ENCODE assay signal across 25 cellular contexts in genomic region chr22:48476599-48476998, GRCh38.
"Had no signal": no experiment of that assay in that cellular context is flagged by ENCODE, and none has a peak within 500 bp of the region (broad histone marks: within the 10 kb centered on the region; RNA-seq: fewer than 3 reads in every experiment).

No MANE protein-coding gene starts in this region.

- H3K4me3 Mint-ChIP-seq: activated CD4-positive, alpha-beta T cell treated with anti-CD3 and anti-CD28 coated beads for 36 hours; activated CD8-positive, alpha-beta memory T cell treated with anti-CD3 and anti-CD28 coated beads, Interleukin-2, amount 10 ng/mL, durations not matched to agents 7 days and 5 days; activated CD8-positive, alpha-beta T cell treated with anti-CD3 and anti-CD28 coated beads, Interleukin-2, amount 10 ng/mL, durations not matched to agents 7 days and 5 days; activated naive CD8-positive, alpha-beta T cell; natural killer cell treated with Interleukin-12 subunit alpha and Interleukin-12 subunit beta and Interleukin-15 and Interleukin-18, amount 100 ng/mL, for 72 hours had no signal

- H3K27ac Mint-ChIP-seq: activated CD4-positive, alpha-beta T cell treated with anti-CD3 and anti-CD28 coated beads for 36 hours; activated CD8-positive, alpha-beta memory T cell treated with anti-CD3 and anti-CD28 coated beads, Interleukin-2, amount 10 ng/mL, durations not matched to agents 7 days and 5 days; activated CD8-positive, alpha-beta T cell treated with anti-CD3 and anti-CD28 coated beads, Interleukin-2, amount 10 ng/mL, durations not matched to agents 7 days and 5 days; activated naive CD8-positive, alpha-beta T cell; activated T-helper 2 cell treated with anti-CD3 and anti-CD28 coated beads, Interferon-gamma antibody, Interleukin-2, Interleukin-4, amounts not matched to agents 10 μg/mL and 5 μg/mL and 100 μg/mL, durations not matched to agents 14 hours and 24 hours and 36 hours; natural killer cell treated with Interleukin-12 subunit alpha and Interleukin-12 subunit beta and Interleukin-15 and Interleukin-18, amount 100 ng/mL, for 72 hours had no signal

- H3K9me3 ChIP-seq: body of pancreas, heart right ventricle, mucosa of descending colon, right lobe of liver, testis, transverse colon, uterus had no signal

- H3K27me3 ChIP-seq: body of pancreas, right lobe of liver, testis, uterus had no signal

- H3K4me1 ChIP-seq: heart right ventricle, right lobe of liver, transverse colon, uterus had no signal

- DNase-seq: activated CD4-positive, alpha-beta T cell treated with anti-CD3 and anti-CD28 coated beads for 36 hours; activated CD4-positive, CD25-positive, alpha-beta regulatory T cell; activated CD8-positive, alpha-beta memory T cell treated with anti-CD3 and anti-CD28 coated beads, Interleukin-2, amount 10 ng/mL, durations not matched to agents 7 days and 5 days; activated CD8-positive, alpha-beta T cell treated with anti-CD3 and anti-CD28 coated beads, Interleukin-2, amount 10 ng/mL, durations not matched to agents 7 days and 5 days; activated naive CD4-positive, alpha-beta T cell treated with Interleukin-2 at 50 U/mL for 16 hours; activated T-cell treated with anti-CD3 and anti-CD28 coated beads, Interleukin-2, amount 50 U/mL, for 48 hours; aorta; foreskin fibroblast; kidney glomerular epithelial cell; mesendoderm; mucosa of descending colon; stimulated activated CD4-positive, alpha-beta T cell treated with anti-CD3 and anti-CD28 coated beads, Interleukin-4, amount 100 ng/mL, for 24 hours; stimulated activated naive CD4-positive, alpha-beta T cell; transverse colon; uterus had no signal

- H3K4me1 Mint-ChIP-seq: activated CD4-positive, alpha-beta T cell treated with anti-CD3 and anti-CD28 coated beads for 36 hours; activated CD8-positive, alpha-beta memory T cell treated with anti-CD3 and anti-CD28 coated beads, Interleukin-2, amount 10 ng/mL, durations not matched to agents 7 days and 5 days had no signal

- H3K4me3 ChIP-seq: body of pancreas, heart right ventricle, lung, mucosa of descending colon, right lobe of liver, skin epidermis, testis, transverse colon, uterus had no signal

- H3K9me3 Mint-ChIP-seq: activated T-helper 2 cell treated with anti-CD3 and anti-CD28 coated beads, Interferon-gamma antibody, Interleukin-2, Interleukin-4, amounts not matched to agents 10 μg/mL and 5 μg/mL and 100 μg/mL, durations not matched to agents 14 hours and 24 hours and 36 hours; natural killer cell treated with Interleukin-12 subunit alpha and Interleukin-12 subunit beta and Interleukin-15 and Interleukin-18, amount 100 ng/mL, for 72 hours had no signal

- ATAC-seq: activated CD4-positive, alpha-beta T cell treated with anti-CD3 and anti-CD28 coated beads for 36 hours; activated CD8-positive, alpha-beta memory T cell treated with anti-CD3 and anti-CD28 coated beads, Interleukin-2, amount 10 ng/mL, durations not matched to agents 7 days and 5 days; activated CD8-positive, alpha-beta T cell treated with anti-CD3 and anti-CD28 coated beads, Interleukin-2, amount 10 ng/mL, durations not matched to agents 7 days and 5 days; esophagus mucosa; mucosa of descending colon had no signal

- H3K36me3 Mint-ChIP-seq: activated CD8-positive, alpha-beta memory T cell treated with anti-CD3 and anti-CD28 coated beads, Interleukin-2, amount 10 ng/mL, durations not matched to agents 7 days and 5 days; activated naive CD8-positive, alpha-beta T cell; natural killer cell treated with Interleukin-12 subunit alpha and Interleukin-12 subunit beta and Interleukin-15 and Interleukin-18, amount 100 ng/mL, for 72 hours had no signal

- H3K36me3 ChIP-seq: heart right ventricle, right lobe of liver, transverse colon, uterus had no signal

- H3K27me3 Mint-ChIP-seq: activated CD8-positive, alpha-beta memory T cell treated with anti-CD3 and anti-CD28 coated beads, Interleukin-2, amount 10 ng/mL, durations not matched to agents 7 days and 5 days had no signal

- H3K27ac ChIP-seq: body of pancreas, heart right ventricle, right lobe of liver, skin epidermis, transverse colon, uterus had no signal
